Comparison of ENCODE assay signal across 1 cellular context in genomic region chr4:152983774-152984411, GRCh38.
TF ChIP-seq lines count a peak whose summit lies in the region.

No MANE protein-coding gene starts in this region.

TF ChIP-seq in K562, 482 proteins besides CTCF, POLR2A, EP300 and RAD21 (continued from another document):
- TF ChIP-seq, protein P1, sequence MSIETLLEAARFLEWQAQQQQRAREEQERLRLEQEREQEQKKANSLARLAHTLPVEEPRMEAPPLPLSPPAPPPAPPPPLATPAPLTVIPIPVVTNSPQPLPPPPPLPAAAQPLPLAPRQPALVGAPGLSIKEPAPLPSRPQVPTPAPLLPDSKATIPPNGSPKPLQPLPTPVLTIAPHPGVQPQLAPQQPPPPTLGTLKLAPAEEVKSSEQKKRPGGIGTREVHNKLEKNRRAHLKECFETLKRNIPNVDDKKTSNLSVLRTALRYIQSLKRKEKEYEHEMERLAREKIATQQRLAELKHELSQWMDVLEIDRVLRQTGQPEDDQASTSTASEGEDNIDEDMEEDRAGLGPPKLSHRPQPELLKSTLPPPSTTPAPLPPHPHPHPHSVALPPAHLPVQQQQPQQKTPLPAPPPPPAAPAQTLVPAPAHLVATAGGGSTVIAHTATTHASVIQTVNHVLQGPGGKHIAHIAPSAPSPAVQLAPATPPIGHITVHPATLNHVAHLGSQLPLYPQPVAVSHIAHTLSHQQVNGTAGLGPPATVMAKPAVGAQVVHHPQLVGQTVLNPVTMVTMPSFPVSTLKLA (conservative IDR thresholded peaks at IDR 0.05): no peak
- TF ChIP-seq, protein P2, sequence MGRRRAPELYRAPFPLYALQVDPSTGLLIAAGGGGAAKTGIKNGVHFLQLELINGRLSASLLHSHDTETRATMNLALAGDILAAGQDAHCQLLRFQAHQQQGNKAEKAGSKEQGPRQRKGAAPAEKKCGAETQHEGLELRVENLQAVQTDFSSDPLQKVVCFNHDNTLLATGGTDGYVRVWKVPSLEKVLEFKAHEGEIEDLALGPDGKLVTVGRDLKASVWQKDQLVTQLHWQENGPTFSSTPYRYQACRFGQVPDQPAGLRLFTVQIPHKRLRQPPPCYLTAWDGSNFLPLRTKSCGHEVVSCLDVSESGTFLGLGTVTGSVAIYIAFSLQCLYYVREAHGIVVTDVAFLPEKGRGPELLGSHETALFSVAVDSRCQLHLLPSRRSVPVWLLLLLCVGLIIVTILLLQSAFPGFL (CRISPR knock-in tag; IDR thresholded peaks at IDR 0.05): no peak
- no peak for TF ChIP-seq TCFL5 (CRISPR knock-in tag; conservative IDR thresholded peaks at IDR 0.05)
- TF ChIP-seq C11orf30 (IDR thresholded peaks at IDR 0.05; ENCODE audit: low read depth): peak; percentile 50; the same call in 1 of the 2 replicates
- no peak for TF ChIP-seq CCAR2 (IDR thresholded peaks at IDR 0.05; ENCODE audit: low read depth, low read length)
- TF ChIP-seq MAFG (tag; conservative IDR thresholded peaks at IDR 0.05): peak; percentile 51; the same call in 1 of the 2 replicates
- peak; percentile 55; the same call in 1 of the 2 replicates for TF ChIP-seq ZNF316 (IDR thresholded peaks at IDR 0.05)
- TF ChIP-seq SAP30 (IDR thresholded peaks at IDR 0.05; ENCODE audit: borderline replicate concordance, insufficient read depth, low read depth, low read length, poor library complexity, severe bottlenecking): no peak
- TF ChIP-seq, protein P3, sequence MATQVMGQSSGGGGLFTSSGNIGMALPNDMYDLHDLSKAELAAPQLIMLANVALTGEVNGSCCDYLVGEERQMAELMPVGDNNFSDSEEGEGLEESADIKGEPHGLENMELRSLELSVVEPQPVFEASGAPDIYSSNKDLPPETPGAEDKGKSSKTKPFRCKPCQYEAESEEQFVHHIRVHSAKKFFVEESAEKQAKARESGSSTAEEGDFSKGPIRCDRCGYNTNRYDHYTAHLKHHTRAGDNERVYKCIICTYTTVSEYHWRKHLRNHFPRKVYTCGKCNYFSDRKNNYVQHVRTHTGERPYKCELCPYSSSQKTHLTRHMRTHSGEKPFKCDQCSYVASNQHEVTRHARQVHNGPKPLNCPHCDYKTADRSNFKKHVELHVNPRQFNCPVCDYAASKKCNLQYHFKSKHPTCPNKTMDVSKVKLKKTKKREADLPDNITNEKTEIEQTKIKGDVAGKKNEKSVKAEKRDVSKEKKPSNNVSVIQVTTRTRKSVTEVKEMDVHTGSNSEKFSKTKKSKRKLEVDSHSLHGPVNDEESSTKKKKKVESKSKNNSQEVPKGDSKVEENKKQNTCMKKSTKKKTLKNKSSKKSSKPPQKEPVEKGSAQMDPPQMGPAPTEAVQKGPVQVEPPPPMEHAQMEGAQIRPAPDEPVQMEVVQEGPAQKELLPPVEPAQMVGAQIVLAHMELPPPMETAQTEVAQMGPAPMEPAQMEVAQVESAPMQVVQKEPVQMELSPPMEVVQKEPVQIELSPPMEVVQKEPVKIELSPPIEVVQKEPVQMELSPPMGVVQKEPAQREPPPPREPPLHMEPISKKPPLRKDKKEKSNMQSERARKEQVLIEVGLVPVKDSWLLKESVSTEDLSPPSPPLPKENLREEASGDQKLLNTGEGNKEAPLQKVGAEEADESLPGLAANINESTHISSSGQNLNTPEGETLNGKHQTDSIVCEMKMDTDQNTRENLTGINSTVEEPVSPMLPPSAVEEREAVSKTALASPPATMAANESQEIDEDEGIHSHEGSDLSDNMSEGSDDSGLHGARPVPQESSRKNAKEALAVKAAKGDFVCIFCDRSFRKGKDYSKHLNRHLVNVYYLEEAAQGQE (CRISPR knock-in tag; IDR thresholded peaks at IDR 0.05; ENCODE audit: low read depth): no peak
- TF ChIP-seq ZFPM2 (CRISPR knock-in tag; IDR thresholded peaks at IDR 0.05): no peak
